9 cellular contexts compared by ENCODE assay signal in the genomic region with DNA sequence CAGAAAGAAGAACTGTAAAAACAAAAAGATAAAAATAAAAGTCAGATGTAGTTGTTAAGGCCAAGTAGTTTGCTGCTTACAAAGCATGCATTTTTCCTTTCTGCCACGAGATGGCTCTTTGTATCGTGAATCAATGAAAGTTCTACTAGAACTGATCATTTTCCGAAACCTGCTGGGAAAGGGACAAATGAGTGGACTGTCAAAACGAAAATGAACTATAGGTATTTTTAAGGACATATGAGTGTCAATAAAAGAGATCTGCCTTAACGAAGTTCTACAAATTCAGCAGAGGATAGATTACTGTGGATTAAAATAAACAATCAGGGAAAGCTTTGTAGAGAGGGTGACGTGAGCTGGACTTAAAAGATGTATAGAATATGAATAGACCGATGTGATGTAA. TPM values are rescaled to one million over a fixed set of nuclear protein-coding genes. Genes with fewer than 3 reads are reported as not detected.
DNase-seq lines count a peak whose midpoint lies in the region; ATAC-seq, FAIRE-seq and TF ChIP-seq lines count a peak whose summit lies in the region.
"Had no signal": no experiment of that assay in that cellular context is flagged by ENCODE, and none has a peak within 500 bp of the region (broad histone marks: within the 10 kb centered on the region; RNA-seq: fewer than 3 reads in every experiment).

No MANE protein-coding gene starts in this region.

- H3K9me2 ChIP-seq in SU-DHL-6 (replicated peaks; ENCODE audit: insufficient read depth, low read length), result no peaks in the 10 kb centered on the region

- H3K4me3 Mint-ChIP-seq in T-helper 17 cell, result no peak overlapping the region
- H3K4me3 Mint-ChIP-seq: activated naive CD8-positive, alpha-beta T cell treated with anti-CD3 and anti-CD28 coated beads, Interleukin-2, amount 10 ng/mL, durations not matched to agents 7 days and 5 days had no signal

- H3K27me3 ChIP-seq in SU-DHL-6 (ENCODE audit: low read length) (no peaks in the 10 kb centered on the region), foreskin keratinocyte (peaks cover 12% of the 10 kb centered on the region), small intestine (ENCODE audit: control insufficient read depth in 2 of 2, insufficient read depth in 2 of 2, low read length in 2 of 2) (no peaks in the 10 kb centered on the region)

- H4K20me1 ChIP-seq in SU-DHL-6 (ENCODE audit: low read depth, low read length), result no peaks in the 10 kb centered on the region

- H3K4me1 ChIP-seq in foreskin keratinocyte, result no peaks in the 10 kb centered on the region
- no peaks in the 10 kb centered on the region for H3K4me1 ChIP-seq in small intestine (ENCODE audit: control insufficient read depth in 2 of 2, insufficient read depth in 1 of 2, low read depth in 1 of 2, low read length in 1 of 2)

- DNase-seq in NCI-H82 (lab: John Stamatoyannopoulos, UW) (peak; percentile 60), NCI-H82 treated with DMSO at 0.1 percent for 48 hours (lab: John Stamatoyannopoulos, UW; ENCODE audit: unreplicated experiment) (no peak), HuH-7 (ENCODE audit: low spot score) (peak; percentile 14), foreskin keratinocyte (peak in 1 of 2 donors; percentile 24), small intestine (peak; percentile 36), T-helper 17 cell (no peak)
- DNase-seq in activated T-cell treated with anti-CD3 and anti-CD28 coated beads, Interleukin-2, amount 50 U/mL, for 1 hour, result no peak
- DNase-seq: activated naive CD8-positive, alpha-beta T cell treated with anti-CD3 and anti-CD28 coated beads, Interleukin-2, amount 10 ng/mL, durations not matched to agents 7 days and 5 days had no signal

- H3K9me3 ChIP-seq in SU-DHL-6 (ENCODE audit: insufficient read depth, low read length), result no peaks in the 10 kb centered on the region
- no peaks in the 10 kb centered on the region for H3K9me3 ChIP-seq in small intestine (ENCODE audit: control insufficient read depth, low read depth)
- H3K9me3 ChIP-seq in T-helper 17 cell (ENCODE audit: control insufficient read depth, low read length, poor library complexity, severe bottlenecking), result no peaks in the 10 kb centered on the region

- no peak overlapping the region for H3K4me2 ChIP-seq in SU-DHL-6 (ENCODE audit: low read depth, low read length, poor library complexity, severe bottlenecking)

- 23 to 33% (median 29%) methylated on average over 7 of the region's 7 CpGs for WGBS in small intestine, 3 donors

- ATAC-seq in foreskin keratinocyte (peak; percentile 37), T-helper 17 cell (no peak)

- H3K36me3 Mint-ChIP-seq in T-helper 17 cell (ENCODE audit: low read depth), result no peaks in the 10 kb centered on the region
- H3K36me3 Mint-ChIP-seq: activated naive CD8-positive, alpha-beta T cell treated with anti-CD3 and anti-CD28 coated beads, Interleukin-2, amount 10 ng/mL, durations not matched to agents 7 days and 5 days had no signal

- TF ChIP-seq CTCF in SU-DHL-6 (IDR thresholded peaks at IDR 0.05; ENCODE audit: insufficient read depth, low read length, poor library complexity, severe bottlenecking) (peak; percentile 65), foreskin keratinocyte (conservative IDR thresholded peaks at IDR 0.05) (peak; percentile 75)

- no peaks in the 10 kb centered on the region for H3F3A ChIP-seq in SU-DHL-6 (ENCODE audit: insufficient read depth)

- H3K4me3 ChIP-seq in SU-DHL-6 (ENCODE audit: insufficient read depth, low read length, poor library complexity, severe bottlenecking), result no peak overlapping the region
- no peak overlapping the region for H3K4me3 ChIP-seq in small intestine (ENCODE audit: low read depth in 1 of 2, low read length in 2 of 2)

- no peak overlapping the region for H2AFZ ChIP-seq in SU-DHL-6 (ENCODE audit: low read depth, low read length, severe bottlenecking)

- no peaks in the 10 kb centered on the region for H3K36me3 ChIP-seq in SU-DHL-6 (ENCODE audit: low read length)
- H3K36me3 ChIP-seq in small intestine (ENCODE audit: control insufficient read depth in 2 of 2, insufficient read depth in 2 of 2, low read length in 2 of 2), result no peaks in the 10 kb centered on the region

- H3K27ac ChIP-seq in SU-DHL-6 (ENCODE audit: low read depth, low read length) (no peak overlapping the region), foreskin keratinocyte (no peak overlapping the region), small intestine (ENCODE audit: low read depth in 1 of 2, low read length in 1 of 2) (no peak overlapping the region)

- FAIRE-seq in small intestine (lab: Jason Lieb, UNC), result no peak

- no peak overlapping the region for H3K9ac ChIP-seq in SU-DHL-6 (ENCODE audit: low read length)

- no peak overlapping the region for H3K27ac Mint-ChIP-seq in T-helper 17 cell
- H3K27ac Mint-ChIP-seq: activated naive CD8-positive, alpha-beta T cell treated with anti-CD3 and anti-CD28 coated beads, Interleukin-2, amount 10 ng/mL, durations not matched to agents 7 days and 5 days had no signal

- no peaks in the 10 kb centered on the region for H3K79me2 ChIP-seq in SU-DHL-6 (ENCODE audit: insufficient read depth, low read length)

- peaks cover 3% of the 10 kb centered on the region for H3K4me1 Mint-ChIP-seq in T-helper 17 cell
- H3K4me1 Mint-ChIP-seq: activated naive CD8-positive, alpha-beta T cell treated with anti-CD3 and anti-CD28 coated beads, Interleukin-2, amount 10 ng/mL, durations not matched to agents 7 days and 5 days had no signal

- H3K27me3 Mint-ChIP-seq in T-helper 17 cell, result peaks cover 37% of the 10 kb centered on the region

RNA-seq across cellular contexts. Expression of a gene that starts 15.0 kb away (rescaled TPM):
- total RNA-seq in foreskin keratinocyte (not detected in 2 replicates), T-helper 17 cell (not detected)
- polyA plus RNA-seq in foreskin keratinocyte (not detected in 2 replicates), small intestine (not detected)
- total RNA-seq: activated naive CD8-positive, alpha-beta T cell treated with anti-CD3 and anti-CD28 coated beads, Interleukin-2, amount 10 ng/mL, durations not matched to agents 7 days and 5 days had no signal

Comparison
In these comparisons a context has a peak if more than half of its experiments do, and no peak if none do; other contexts are left out.
1. DNase-seq: peak in NCI-H82 (single experiment), HuH-7 (single experiment) and small intestine (single experiment); none in NCI-H82 treated with DMSO at 0.1 percent for 48 hours (single experiment), T-helper 17 cell (0 of 3) and activated T-cell treated with anti-CD3 and anti-CD28 coated beads, Interleukin-2, amount 50 U/mL, for 1 hour (single experiment).